ENCODE assay signal across 22 cellular contexts in genomic region chr9:2955616-2956015, GRCh38.
"Had no signal": no experiment of that assay in that cellular context is flagged by ENCODE, and none has a peak within 500 bp of the region (broad histone marks: within the 10 kb centered on the region; RNA-seq: fewer than 3 reads in every experiment).

No MANE protein-coding gene starts in this region.

- H3K4me1 Mint-ChIP-seq: activated naive CD8-positive, alpha-beta T cell treated with anti-CD3 and anti-CD28 coated beads, Interleukin-2, amount 10 ng/mL, durations not matched to agents 7 days and 5 days; naive thymus-derived CD8-positive, alpha-beta T cell; stimulated activated naive B cell treated with anti-CD40 and anti-IgM and Interleukin-4, amounts not matched to agents 10 μg/mL and 1 μg/mL and 100 μg/mL, for 72 hours had no signal

- DNase-seq: activated CD4-positive, alpha-beta T cell treated with anti-CD3 and anti-CD28 coated beads, Interleukin-2, amount 50 U/mL, for 48 hours; activated naive CD4-positive, alpha-beta T cell treated with Interleukin-2 at 50 U/mL for 16 hours; activated naive CD8-positive, alpha-beta T cell treated with anti-CD3 and anti-CD28 coated beads, Interleukin-2, amount 10 ng/mL, durations not matched to agents 7 days and 5 days; anterior cingulate cortex; brain microvascular endothelial cell; central memory CD4-positive, alpha-beta T cell; effector CD4-positive, alpha-beta T cell; esophagus squamous epithelium; foreskin melanocyte; glutamatergic neuron; hypothalamus; left ventricle myocardium inferior; mammary epithelial cell; naive thymus-derived CD8-positive, alpha-beta T cell; posterior cingulate gyrus; retina; stimulated activated naive B cell treated with anti-CD40 and anti-IgM and Interleukin-4, amounts not matched to agents 10 μg/mL and 1 μg/mL and 100 μg/mL, for 72 hours; SW 1271; upper lobe of right lung had no signal

- H3K4me1 ChIP-seq: esophagus squamous epithelium, left ventricle myocardium inferior, upper lobe of right lung had no signal

- H3K4me3 Mint-ChIP-seq: activated naive CD8-positive, alpha-beta T cell treated with anti-CD3 and anti-CD28 coated beads, Interleukin-2, amount 10 ng/mL, durations not matched to agents 7 days and 5 days; naive thymus-derived CD8-positive, alpha-beta T cell; stimulated activated naive B cell treated with anti-CD40 and anti-IgM and Interleukin-4, amounts not matched to agents 10 μg/mL and 1 μg/mL and 100 μg/mL, for 72 hours had no signal

- FAIRE-seq: endothelial cell of umbilical vein, keratinocyte had no signal

- ATAC-seq: naive thymus-derived CD8-positive, alpha-beta T cell; stimulated activated naive B cell treated with anti-CD40 and anti-IgM and Interleukin-4, amounts not matched to agents 10 μg/mL and 1 μg/mL and 100 μg/mL, for 72 hours; upper lobe of right lung had no signal

- H3K9me3 ChIP-seq: esophagus squamous epithelium, left ventricle myocardium inferior, neutrophil, upper lobe of right lung had no signal

- H3K9me3 Mint-ChIP-seq: activated naive CD8-positive, alpha-beta T cell treated with anti-CD3 and anti-CD28 coated beads, Interleukin-2, amount 10 ng/mL, durations not matched to agents 7 days and 5 days; naive thymus-derived CD8-positive, alpha-beta T cell; stimulated activated naive B cell treated with anti-CD40 and anti-IgM and Interleukin-4, amounts not matched to agents 10 μg/mL and 1 μg/mL and 100 μg/mL, for 72 hours had no signal

- H3K27ac ChIP-seq: brain microvascular endothelial cell, esophagus squamous epithelium, left ventricle myocardium inferior, neutrophil, upper lobe of right lung had no signal

- H3K27me3 ChIP-seq: brain microvascular endothelial cell, neutrophil had no signal

- H3K27ac Mint-ChIP-seq: activated naive CD8-positive, alpha-beta T cell treated with anti-CD3 and anti-CD28 coated beads, Interleukin-2, amount 10 ng/mL, durations not matched to agents 7 days and 5 days; naive thymus-derived CD8-positive, alpha-beta T cell; stimulated activated naive B cell treated with anti-CD40 and anti-IgM and Interleukin-4, amounts not matched to agents 10 μg/mL and 1 μg/mL and 100 μg/mL, for 72 hours had no signal

- H3K36me3 Mint-ChIP-seq: activated naive CD8-positive, alpha-beta T cell treated with anti-CD3 and anti-CD28 coated beads, Interleukin-2, amount 10 ng/mL, durations not matched to agents 7 days and 5 days; naive thymus-derived CD8-positive, alpha-beta T cell; stimulated activated naive B cell treated with anti-CD40 and anti-IgM and Interleukin-4, amounts not matched to agents 10 μg/mL and 1 μg/mL and 100 μg/mL, for 72 hours had no signal

- H3K4me3 ChIP-seq: esophagus squamous epithelium, left ventricle myocardium inferior, upper lobe of right lung had no signal

- H3K36me3 ChIP-seq: brain microvascular endothelial cell, esophagus squamous epithelium, left ventricle myocardium inferior, neutrophil, upper lobe of right lung had no signal
